Comparison of ENCODE assay signal across 35 cellular contexts in genomic region chr12:10084733-10085132, GRCh38. TPM values are rescaled to one million over a fixed set of nuclear protein-coding genes. Genes with fewer than 3 reads are reported as not detected.
"Had no signal": no experiment of that assay in that cellular context is flagged by ENCODE, and none has a peak within 500 bp of the region (broad histone marks: within the 10 kb centered on the region; RNA-seq: fewer than 3 reads in every experiment).

No MANE protein-coding gene starts in this region.

- H3K27me3 ChIP-seq: adrenal gland, body of pancreas, brain microvascular endothelial cell, breast epithelium had no signal

- H3K9me3 ChIP-seq: adrenal gland, body of pancreas, breast epithelium had no signal

- H3K27ac Mint-ChIP-seq: activated B cell treated with CpG ODN at 0.5 μM for 24 hours; activated CD4-positive, alpha-beta memory T cell treated with anti-CD3 and anti-CD28 coated beads for 36 hours; activated CD4-positive, alpha-beta T cell treated with anti-CD3 and anti-CD28 coated beads, Interleukin-2, amount 10 ng/mL, durations not matched to agents 24 days and 14 days; activated CD8-positive, alpha-beta T cell treated with anti-CD3 and anti-CD28 coated beads for 36 hours; activated naive CD4-positive, alpha-beta T cell treated with anti-CD3 and anti-CD28 coated beads for 36 hours; activated naive CD4-positive, alpha-beta T cell treated with anti-CD3 and anti-CD28 coated beads, Interleukin-2, amount 50 U/mL, for 72 hours; activated naive CD8-positive, alpha-beta T cell treated with anti-CD3 and anti-CD28 coated beads for 36 hours; activated T-cell treated with anti-CD3 and anti-CD28 coated beads, Interleukin-2, amount 50 U/mL, for 72 hours; activated T-helper 1 cell treated with anti-CD3 and anti-CD28 coated beads, Interleukin-12 subunit alpha, Interleukin-12 subunit beta, Interleukin-2, Interleukin-4 antibody, amounts not matched to agents 30 ng/mL and 10 ng/mL and 1 ng/mL, durations not matched to agents 14 hours and 24 hours and 36 hours; activated T-helper 17 cell treated with anti-CD3 and anti-CD28 coated beads, Interleukin-2, amount 50 U/mL, for 72 hours; T-helper 1 cell treated with Interleukin-12 subunit alpha and Interleukin-12 subunit beta and Interleukin-4 antibody, amounts not matched to agents 30 μg/mL and 1 μg/mL, for 36 hours; T-helper 2 cell treated with Interferon-gamma antibody and Interleukin-4, amounts not matched to agents 5 μg/mL and 100 μg/mL, for 36 hours had no signal

- H3K4me1 Mint-ChIP-seq: activated B cell treated with CpG ODN at 0.5 μM for 24 hours; activated CD4-positive, alpha-beta T cell treated with anti-CD3 and anti-CD28 coated beads, Interleukin-2, amount 10 ng/mL, durations not matched to agents 24 days and 14 days; activated naive CD8-positive, alpha-beta T cell treated with anti-CD3 and anti-CD28 coated beads for 36 hours; activated T-helper 17 cell treated with anti-CD3 and anti-CD28 coated beads, Interleukin-2, amount 50 U/mL, for 72 hours had no signal

- H3K36me3 ChIP-seq: adrenal gland, brain microvascular endothelial cell, breast epithelium had no signal

- H3K4me3 Mint-ChIP-seq: activated B cell treated with CpG ODN at 0.5 μM for 24 hours; activated CD4-positive, alpha-beta memory T cell treated with anti-CD3 and anti-CD28 coated beads for 36 hours; activated CD4-positive, alpha-beta T cell treated with anti-CD3 and anti-CD28 coated beads, Interleukin-2, amount 10 ng/mL, durations not matched to agents 24 days and 14 days; activated CD8-positive, alpha-beta T cell treated with anti-CD3 and anti-CD28 coated beads for 36 hours; activated naive CD4-positive, alpha-beta T cell treated with anti-CD3 and anti-CD28 coated beads for 36 hours; activated naive CD8-positive, alpha-beta T cell treated with anti-CD3 and anti-CD28 coated beads for 36 hours; activated T-cell treated with anti-CD3 and anti-CD28 coated beads, Interleukin-2, amount 50 U/mL, for 4 hours; activated T-cell treated with anti-CD3 and anti-CD28 coated beads, Interleukin-2, amount 50 U/mL, for 72 hours; activated T-helper 1 cell treated with anti-CD3 and anti-CD28 coated beads, Interleukin-12 subunit alpha, Interleukin-12 subunit beta, Interleukin-2, Interleukin-4 antibody, amounts not matched to agents 30 ng/mL and 10 ng/mL and 1 ng/mL, durations not matched to agents 14 hours and 24 hours and 36 hours; activated T-helper 17 cell treated with anti-CD3 and anti-CD28 coated beads, Interleukin-2, amount 50 U/mL, for 72 hours; T-helper 1 cell treated with Interleukin-12 subunit alpha and Interleukin-12 subunit beta and Interleukin-4 antibody, amounts not matched to agents 30 μg/mL and 1 μg/mL, for 36 hours; T-helper 2 cell treated with Interferon-gamma antibody and Interleukin-4, amounts not matched to agents 5 μg/mL and 100 μg/mL, for 36 hours had no signal

- FAIRE-seq: astrocyte had no signal

- H3K27ac ChIP-seq: adrenal gland, body of pancreas, brain microvascular endothelial cell, breast epithelium, VCaP had no signal

- H3K4me1 ChIP-seq: adrenal gland, body of pancreas, breast epithelium had no signal

- H3K9me3 Mint-ChIP-seq: activated CD4-positive, alpha-beta T cell treated with anti-CD3 and anti-CD28 coated beads, Interleukin-2, amount 10 ng/mL, durations not matched to agents 24 days and 14 days had no signal

- ATAC-seq: activated CD8-positive, alpha-beta T cell treated with anti-CD3 and anti-CD28 coated beads for 36 hours; activated naive CD4-positive, alpha-beta T cell treated with anti-CD3 and anti-CD28 coated beads, Interleukin-2, amount 50 U/mL, for 72 hours; activated T-cell treated with anti-CD3 and anti-CD28 coated beads, Interleukin-2, amount 50 U/mL, for 4 hours; activated T-cell treated with anti-CD3 and anti-CD28 coated beads, Interleukin-2, amount 50 U/mL, for 72 hours; activated T-helper 17 cell treated with anti-CD3 and anti-CD28 coated beads, Interleukin-2, amount 50 U/mL, for 72 hours; body of pancreas had no signal

- DNase-seq: activated B cell treated with CpG ODN at 0.5 μM for 24 hours; activated CD4-positive, alpha-beta memory T cell treated with anti-CD3 and anti-CD28 coated beads for 36 hours; activated CD4-positive, alpha-beta T cell treated with anti-CD3 and anti-CD28 coated beads for 4 hours; activated CD4-positive, alpha-beta T cell treated with anti-CD3 and anti-CD28 coated beads, Interleukin-2, amount 10 ng/mL, durations not matched to agents 24 days and 14 days; activated CD4-positive, alpha-beta T cell treated with anti-CD3 and anti-CD28 coated beads, Interleukin-2, amount 50 U/mL, for 1 hour; activated CD4-positive, alpha-beta T cell treated with anti-CD3 and anti-CD28 coated beads, Interleukin-2, amount 50 U/mL, for 4 hours; activated CD4-positive, CD25-positive, alpha-beta regulatory T cell treated with anti-CD3 and anti-CD28 coated beads, Interleukin-2, amount 50 U/mL, for 72 hours; activated CD8-positive, alpha-beta memory T cell treated with anti-CD3 and anti-CD28 coated beads, Interleukin-2, amount 50 U/mL, for 4 hours; activated CD8-positive, alpha-beta T cell treated with anti-CD3 and anti-CD28 coated beads for 36 hours; activated effector memory CD4-positive, alpha-beta T cell treated with anti-CD3 and anti-CD28 coated beads, Interleukin-2, amount 50 U/mL, for 16 hours; activated gamma-delta T cell treated with Interleukin-2 at 50 U/mL for 16 hours; activated naive CD4-positive, alpha-beta T cell; activated naive CD4-positive, alpha-beta T cell treated with anti-CD3 and anti-CD28 coated beads for 36 hours; activated naive CD4-positive, alpha-beta T cell treated with anti-CD3 and anti-CD28 coated beads, Interleukin-2, amount 50 U/mL, for 16 hours; activated naive CD8-positive, alpha-beta T cell treated with anti-CD3 and anti-CD28 coated beads for 36 hours; activated T-cell treated with anti-CD3 and anti-CD28 coated beads for 4 hours; activated T-cell treated with anti-CD3 and anti-CD28 coated beads, Interleukin-2, amount 50 U/mL, for 1 hour; activated T-cell treated with anti-CD3 and anti-CD28 coated beads, Interleukin-2, amount 50 U/mL, for 4 hours; activated T-cell treated with anti-CD3 and anti-CD28 coated beads, Interleukin-2, amount 50 U/mL, for 72 hours; adrenal gland; amniotic stem cell; aorta; body of pancreas; brain microvascular endothelial cell; central memory CD4-positive, alpha-beta T cell; T-helper 2 cell; T-helper 9 cell had no signal

- H3K4me3 ChIP-seq: adrenal gland, body of pancreas, breast epithelium had no signal

RNA-seq across cellular contexts. Expression of gene CLEC9A, which starts 54.3 kb away (rescaled TPM):
- polyA plus RNA-seq: aorta had no signal
